1 cellular context compared by ENCODE assay signal in the genomic region with DNA sequence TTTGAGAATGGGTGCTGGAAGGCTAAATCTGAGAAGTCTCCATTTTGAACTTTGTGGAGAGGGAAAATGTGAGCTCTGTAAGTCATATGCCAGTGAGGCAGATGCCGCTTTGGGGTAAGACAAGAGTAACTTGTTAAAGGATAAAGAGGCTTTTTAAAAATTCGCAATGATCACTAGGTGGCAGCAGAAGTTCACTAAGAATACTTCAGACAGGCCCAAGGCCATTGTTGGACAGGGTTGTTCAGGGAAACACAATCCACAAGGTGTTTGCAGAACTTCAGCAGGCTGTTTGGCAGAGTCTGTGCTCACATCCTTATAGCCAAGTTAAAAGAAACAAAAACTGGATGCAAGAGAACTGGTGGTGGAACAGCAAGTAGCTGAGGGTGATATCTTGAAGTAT.
TF ChIP-seq lines count a peak whose summit lies in the region.

No MANE protein-coding gene starts in this region.

TF ChIP-seq in GM12878, 131 proteins besides CTCF, POLR2A, EP300 and RAD21:
- TF ChIP-seq SMC3 (IDR thresholded peaks at IDR 0.05; ENCODE audit: borderline replicate concordance, low read length) (peak; percentile 63; the same call in 1 of the 2 replicates), MXI1 (IDR thresholded peaks at IDR 0.05; ENCODE audit: low read depth, low read length) (no peak)
